Comparison of ENCODE assay signal across 1 cellular context in genomic region chr1:41799723-41800122, GRCh38.
TF ChIP-seq lines count a peak whose summit lies in the region.

No MANE protein-coding gene starts in this region.

TF ChIP-seq in GM23338, 12 proteins besides CTCF, POLR2A, EP300 and RAD21 (continued from another document):
- no peak for TF ChIP-seq ZNF462 (CRISPR knock-in tag; IDR thresholded peaks at IDR 0.05)
- TF ChIP-seq REST (IDR thresholded peaks at IDR 0.05; ENCODE audit: unreplicated experiment), result no peak
